ENCODE assay signal across 14 cellular contexts in genomic region chr2:6772366-6772710, GRCh38.
DNase-seq lines count a peak whose midpoint lies in the region; ATAC-seq, FAIRE-seq and TF ChIP-seq lines count a peak whose summit lies in the region.
"Had no signal": no experiment of that assay in that cellular context is flagged by ENCODE, and none has a peak within 500 bp of the region (broad histone marks: within the 10 kb centered on the region; RNA-seq: fewer than 3 reads in every experiment).

No MANE protein-coding gene starts in this region.

- H3K36me3 ChIP-seq in RWPE2 (ENCODE audit: low read depth) (no peaks in the 10 kb centered on the region), hepatocyte (replicated peaks; ENCODE audit: insufficient read depth, low read depth) (no peaks in the 10 kb centered on the region), kidney (ENCODE audit: control insufficient read depth in 1 of 2, insufficient read depth in 2 of 2, low read length in 2 of 2) (no peaks in the 10 kb centered on the region)
- H3K36me3 ChIP-seq: heart right ventricle had no signal

- H3K9ac ChIP-seq in kidney (ENCODE audit: low read length in 2 of 2) = no peak overlapping the region

- TF ChIP-seq CTCF in RWPE2 (IDR thresholded peaks at IDR 0.05; ENCODE audit: poor library complexity, severe bottlenecking) = no peak
- TF ChIP-seq CTCF in hepatocyte (IDR thresholded peaks at IDR 0.05; ENCODE audit: poor library complexity) = no peak
- TF ChIP-seq CTCF in omental fat pad (IDR thresholded peaks at IDR 0.05) = no peak
- TF ChIP-seq CTCF in kidney (IDR thresholded peaks at IDR 0.05; ENCODE audit: borderline replicate concordance, extremely low read depth, insufficient read depth) = no peak

- 38% methylated on average over 7 of the region's 7 CpGs for WGBS in hepatocyte (ENCODE audit: low lambda C conversion rate, missing lambda C conversion rate)

- H3K4me1 ChIP-seq in RWPE2 (ENCODE audit: insufficient read depth, poor library complexity, severe bottlenecking) (no peaks in the 10 kb centered on the region), hepatocyte (ENCODE audit: insufficient read depth) (peaks cover 6% of the 10 kb centered on the region), kidney (ENCODE audit: control insufficient read depth in 1 of 2, insufficient read depth in 1 of 2, low read depth in 1 of 2, low read length in 2 of 2) (peaks cover 0 to 2% of the 10 kb centered on the region in 2 donors)

- no peak overlapping the region for H3K4me3 ChIP-seq in RWPE2 (ENCODE audit: severe bottlenecking)
- H3K4me3 ChIP-seq in hepatocyte = no peak overlapping the region
- no peak overlapping the region for H3K4me3 ChIP-seq in kidney (ENCODE audit: low read length in 2 of 2)
- H3K4me3 ChIP-seq: mucosa of descending colon had no signal

- H3K27me3 ChIP-seq in RWPE2 (ENCODE audit: insufficient read depth, poor library complexity, severe bottlenecking) (no peaks in the 10 kb centered on the region), hepatocyte (no peaks in the 10 kb centered on the region)

- peak overlapping the region; percentile 79 for H3K4me2 ChIP-seq in hepatocyte

- H4K20me1 ChIP-seq in hepatocyte (ENCODE audit: insufficient read depth, poor library complexity, severe bottlenecking) = no peaks in the 10 kb centered on the region

- intact Hi-C loops in kidney (cut with DNase I) = no loop called here

- no peak overlapping the region for H2AFZ ChIP-seq in hepatocyte

- H3K9me3 ChIP-seq in RWPE2 (ENCODE audit: severe bottlenecking) (peaks cover 2% of the 10 kb centered on the region), hepatocyte (ENCODE audit: low read depth) (no peaks in the 10 kb centered on the region), kidney (ENCODE audit: control insufficient read depth in 1 of 2, low read length in 2 of 2) (no peaks in the 10 kb centered on the region)
- H3K9me3 ChIP-seq: heart right ventricle, mucosa of descending colon had no signal

- H3K27ac ChIP-seq in RWPE2 (ENCODE audit: poor library complexity, severe bottlenecking) (no peak overlapping the region), hepatocyte (peak overlapping the region; percentile 32), kidney (ENCODE audit: low read depth in 2 of 2, low read length in 2 of 2) (no peak overlapping the region)
- H3K27ac ChIP-seq: C4-2B, heart right ventricle had no signal

- FAIRE-seq in kidney (lab: Jason Lieb, UNC) = no peak
- FAIRE-seq: GM12892 had no signal

- no peaks in the 10 kb centered on the region for H3K79me2 ChIP-seq in hepatocyte

- DNase-seq in Ammon's horn (ENCODE audit: low spot score) (peak; percentile 8), RWPE2 (ENCODE audit: low spot score) (no peak), hepatocyte (ENCODE audit: low spot score) (peak; percentile 50), omental fat pad (ENCODE audit: low spot score) (no peak), kidney (no peak), NOMO-1 treated with DMSO at 0.1 percent for 48 hours (lab: John Stamatoyannopoulos, UW; ENCODE audit: unreplicated experiment) (no peak)
- DNase-seq: activated CD8-positive, alpha-beta T cell treated with anti-CD3 and anti-CD28 coated beads for 36 hours; heart right ventricle; mucosa of descending colon; T-cell had no signal

- H3K9me2 ChIP-seq in hepatocyte (replicated peaks; ENCODE audit: insufficient read depth) = no peaks in the 10 kb centered on the region

- ATAC-seq in GM18868 (IDR thresholded peaks at IDR 0.05; ENCODE audit: unreplicated experiment) = peak; percentile 40
- ATAC-seq in RWPE2 (ENCODE audit: low read depth) = peak; percentile 43; the same call in 1 of the 3 replicates
- ATAC-seq in omental fat pad (ENCODE audit: low FRiP score) = no peak
- no peak for ATAC-seq in GM21737 (IDR thresholded peaks at IDR 0.05; ENCODE audit: unreplicated experiment)

Comparison
In these comparisons a context has a peak if more than half of its experiments do, and no peak if none do; other contexts are left out.
1. DNase-seq: peak in Ammon's horn (single experiment) and hepatocyte (single experiment); none in RWPE2 (single experiment), omental fat pad (single experiment), kidney (single experiment) and NOMO-1 treated with DMSO at 0.1 percent for 48 hours (single experiment).
2. ATAC-seq: peak in GM18868 (single experiment) and RWPE2 (single experiment); none in omental fat pad (single experiment) and GM21737 (single experiment).